20 cellular contexts compared by ENCODE assay signal in the genomic region with DNA sequence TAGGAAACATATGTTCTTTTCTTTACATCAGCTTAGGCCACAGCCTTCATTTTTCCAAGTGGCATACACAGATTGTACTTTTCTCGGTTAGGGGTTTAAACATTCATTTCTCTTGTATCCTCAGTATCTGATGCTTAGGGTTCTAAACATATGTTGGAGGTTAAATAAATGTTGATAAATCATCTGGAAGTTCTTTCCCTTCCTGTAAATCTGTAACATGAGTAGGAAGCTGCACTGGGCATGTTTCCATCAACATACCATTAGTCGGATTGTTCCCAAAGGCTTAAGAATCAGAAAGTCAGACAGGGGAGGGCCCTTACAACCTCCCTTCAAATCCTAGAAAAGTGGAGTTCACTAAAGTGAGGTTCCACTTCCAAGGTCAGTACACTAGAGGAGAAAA. TPM values are rescaled to one million over a fixed set of nuclear protein-coding genes. Genes with fewer than 3 reads are reported as not detected.
DNase-seq lines count a peak whose midpoint lies in the region; ATAC-seq, FAIRE-seq and TF ChIP-seq lines count a peak whose summit lies in the region.
"Had no signal": no experiment of that assay in that cellular context is flagged by ENCODE, and none has a peak within 500 bp of the region (broad histone marks: within the 10 kb centered on the region; RNA-seq: fewer than 3 reads in every experiment).

No MANE protein-coding gene starts in this region.

- TF ChIP-seq CTCF in AG04449 (IDR thresholded peaks at IDR 0.05; ENCODE audit: insufficient read depth, low read length, missing control alignments) (no peak), HFF-Myc (IDR thresholded peaks at IDR 0.05; ENCODE audit: low read depth, low read length, missing control alignments) (no peak), astrocyte (IDR thresholded peaks at IDR 0.05; ENCODE audit: insufficient read depth, low read depth, low read length) (no peak), fibroblast of villous mesenchyme (IDR thresholded peaks at IDR 0.05; ENCODE audit: insufficient read depth, low read depth, low read length) (no peak), mucosa of descending colon (IDR thresholded peaks at IDR 0.05) (no peak)

- no peak for ATAC-seq in mucosa of descending colon
- ATAC-seq: activated T-cell treated with anti-CD3 and anti-CD28 coated beads, Interleukin-2, amount 50 U/mL, for 4 hours; stimulated activated naive CD8-positive, alpha-beta T cell treated with anti-CD3 and anti-CD28 coated beads, Interleukin-15, Interleukin-2, amounts not matched to agents 100 U/mL and 50 U/mL, for 24 hours had no signal

- no peak overlapping the region for H3K27ac ChIP-seq in astrocyte (ENCODE audit: low read depth, low read length)
- H3K27ac ChIP-seq: colonic mucosa, hepatocyte, parathyroid adenoma had no signal

- POLR2A ChIA-PET in AG04449 (lab: Yijun Ruan, JAX) = no interaction called here

- no peaks in the 10 kb centered on the region for H3K4me1 Mint-ChIP-seq in astrocyte (ENCODE audit: low read depth, unreplicated experiment)
- H3K4me1 Mint-ChIP-seq: activated naive CD8-positive, alpha-beta T cell treated with anti-CD3 and anti-CD28 coated beads for 36 hours had no signal

- no peak for FAIRE-seq in astrocyte (lab: Jason Lieb, UNC)

- H3K4me1 ChIP-seq in astrocyte (ENCODE audit: insufficient read depth, low read length) = no peaks in the 10 kb centered on the region
- H3K4me1 ChIP-seq in mucosa of descending colon (ENCODE audit: low read depth) = no peaks in the 10 kb centered on the region
- H3K4me1 ChIP-seq: colonic mucosa, parathyroid adenoma had no signal

- H3K36me3 ChIP-seq in astrocyte (ENCODE audit: insufficient read depth, low read length) = no peaks in the 10 kb centered on the region
- H3K36me3 ChIP-seq in mucosa of descending colon (ENCODE audit: low read depth) = no peaks in the 10 kb centered on the region
- H3K36me3 ChIP-seq: colonic mucosa had no signal

- H3K36me3 Mint-ChIP-seq in astrocyte (ENCODE audit: low read depth, unreplicated experiment) = no peaks in the 10 kb centered on the region
- H3K36me3 Mint-ChIP-seq: activated naive CD8-positive, alpha-beta T cell treated with anti-CD3 and anti-CD28 coated beads for 36 hours had no signal

- H3K27me3 Mint-ChIP-seq in astrocyte (ENCODE audit: low read depth, unreplicated experiment) = no peaks in the 10 kb centered on the region

- no peaks in the 10 kb centered on the region for H4K20me1 ChIP-seq in astrocyte (ENCODE audit: insufficient read depth, low read length)

- DNase-seq in AG04449 (ENCODE audit: low read depth, low spot score) (peak; percentile 46), HFF-Myc (ENCODE audit: extremely low read depth, low read depth) (peak; percentile 77), astrocyte (ENCODE audit: low read depth) (peak; percentile 73), fibroblast of villous mesenchyme (ENCODE audit: low read depth) (peak; percentile 49), SIG-M5 (lab: John Stamatoyannopoulos, UW) (no peak), NCI-H774 (lab: John Stamatoyannopoulos, UW) (no peak), mucosa of descending colon (no peak)
- no peak for DNase-seq in activated T-cell treated with anti-CD3 and anti-CD28 coated beads, Interleukin-2, amount 50 U/mL, for 48 hours
- DNase-seq: ACHN; activated naive CD8-positive, alpha-beta T cell treated with anti-CD3 and anti-CD28 coated beads for 36 hours; activated T-cell treated with anti-CD3 and anti-CD28 coated beads, Interleukin-2, amount 50 U/mL, for 4 hours; colonic mucosa; erythroblast; Kasumi-1; NCI-H1436; OCI-M1; stimulated activated naive CD8-positive, alpha-beta T cell treated with anti-CD3 and anti-CD28 coated beads, Interleukin-15, Interleukin-2, amounts not matched to agents 100 U/mL and 50 U/mL, for 24 hours had no signal

- no peaks in the 10 kb centered on the region for H3K9me3 ChIP-seq in astrocyte (ENCODE audit: insufficient read depth, low read depth, low read length)
- no peaks in the 10 kb centered on the region for H3K9me3 ChIP-seq in mucosa of descending colon
- H3K9me3 ChIP-seq: colonic mucosa had no signal

- H3K4me3 Mint-ChIP-seq in astrocyte (ENCODE audit: unreplicated experiment) = no peak overlapping the region
- H3K4me3 Mint-ChIP-seq: activated naive CD8-positive, alpha-beta T cell treated with anti-CD3 and anti-CD28 coated beads for 36 hours; activated T-cell treated with anti-CD3 and anti-CD28 coated beads, Interleukin-2, amount 50 U/mL, for 4 hours had no signal

- H2AFZ ChIP-seq in astrocyte (ENCODE audit: low read depth, low read length) = no peak overlapping the region
- H2AFZ ChIP-seq: hepatocyte, parathyroid adenoma had no signal

- CTCF ChIA-PET in AG04449 (lab: Yijun Ruan, JAX) = interaction anchor here (1.9 kb wide), 2 partner anchors 27 to 203 kb away, joined by 5 to 11 read pairs; no protein-coding TSS in a partner anchor

- H3K9me3 Mint-ChIP-seq in astrocyte (ENCODE audit: unreplicated experiment) = no peaks in the 10 kb centered on the region
- H3K9me3 Mint-ChIP-seq: activated naive CD8-positive, alpha-beta T cell treated with anti-CD3 and anti-CD28 coated beads for 36 hours; activated T-cell treated with anti-CD3 and anti-CD28 coated beads, Interleukin-2, amount 50 U/mL, for 4 hours had no signal

- H3K4me2 ChIP-seq in astrocyte (ENCODE audit: low read length) = no peak overlapping the region
- H3K4me2 ChIP-seq: hepatocyte, smooth muscle cell had no signal

- H3K27me3 ChIP-seq in astrocyte (ENCODE audit: insufficient read depth, low read length) = no peaks in the 10 kb centered on the region
- H3K27me3 ChIP-seq: colonic mucosa, hepatocyte had no signal

- intact Hi-C loops in mucosa of descending colon (cut with DNase I, micrococcal nuclease) = no loop called here

- H3K4me3 ChIP-seq in AG04449 (ENCODE audit: low read depth, low read length) = no peak overlapping the region
- no peak overlapping the region for H3K4me3 ChIP-seq in HFF-Myc (replicated peaks; ENCODE audit: low read depth, low read length)
- H3K4me3 ChIP-seq in astrocyte (ENCODE audit: insufficient read depth, low read depth, low read length) = no peak overlapping the region
- no peak overlapping the region for H3K4me3 ChIP-seq in fibroblast of villous mesenchyme (ENCODE audit: low read depth, low read length)
- no peak overlapping the region for H3K4me3 ChIP-seq in mucosa of descending colon
- H3K4me3 ChIP-seq: colonic mucosa, hepatocyte, smooth muscle cell had no signal

- H3K27ac Mint-ChIP-seq in astrocyte (ENCODE audit: unreplicated experiment) = no peak overlapping the region
- H3K27ac Mint-ChIP-seq: activated naive CD8-positive, alpha-beta T cell treated with anti-CD3 and anti-CD28 coated beads for 36 hours had no signal

- H3K79me2 ChIP-seq in astrocyte (ENCODE audit: insufficient read depth, low read length) = no peaks in the 10 kb centered on the region
- H3K79me2 ChIP-seq: hepatocyte, parathyroid adenoma had no signal

- no peak overlapping the region for H3K9ac ChIP-seq in astrocyte (ENCODE audit: low read length)
- H3K9ac ChIP-seq: parathyroid adenoma had no signal

RNA-seq across cellular contexts. Expression of a gene that starts 54.8 kb away (rescaled TPM):
- total RNA-seq in astrocyte (152 and 154 TPM in 2 replicates), fibroblast of villous mesenchyme (116 and 154 TPM in 2 replicates), mucosa of descending colon (100 to 1,000 TPM; 111 to 130 (median 123) TPM)

Comparison
In these comparisons a context has a peak if more than half of its experiments do, and no peak if none do; other contexts are left out.
1. DNase-seq: peak in AG04449 (single experiment), HFF-Myc (single experiment), astrocyte (single experiment) and fibroblast of villous mesenchyme (single experiment); none in SIG-M5 (single experiment), NCI-H774 (single experiment), mucosa of descending colon (0 of 3) and activated T-cell treated with anti-CD3 and anti-CD28 coated beads, Interleukin-2, amount 50 U/mL, for 48 hours (0 of 2).